In the genomic region with DNA sequence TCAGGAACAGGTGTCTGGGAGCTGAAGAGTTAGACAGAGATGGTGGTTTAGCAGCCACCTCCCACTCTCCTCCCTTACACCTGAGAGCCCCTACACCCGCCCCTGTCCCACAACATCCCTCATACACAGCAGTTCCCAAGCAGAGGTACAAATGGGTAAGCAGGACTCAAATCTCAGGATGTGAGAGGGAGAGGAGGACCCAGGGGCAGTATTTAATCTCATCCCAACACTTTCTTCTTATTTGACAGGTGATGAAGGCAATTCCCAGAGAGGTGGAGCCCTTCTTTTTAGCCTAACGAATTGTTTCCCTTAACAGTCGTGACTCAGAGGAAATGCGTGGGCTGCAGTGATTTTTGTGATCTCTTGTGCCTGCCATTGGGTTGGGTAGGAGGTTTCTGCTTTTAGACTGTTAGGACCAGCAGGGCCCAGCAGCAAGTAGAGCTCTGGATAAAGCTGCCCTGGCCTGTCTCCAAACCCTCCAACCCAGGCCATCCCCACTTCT, we compare ENCODE assay signal across 11 cellular contexts.
A peak's percentile ranks its signal among the peaks of the same experiment; 100 is the strongest.
DNase-seq lines count a peak whose midpoint lies in the region; ATAC-seq and TF ChIP-seq lines count a peak whose summit lies in the region.
"Had no signal": no experiment of that assay in that cellular context is flagged by ENCODE, and none has a peak within 500 bp of the region (broad histone marks: within the 10 kb centered on the region; RNA-seq: fewer than 3 reads in every experiment).

No MANE protein-coding gene starts in this region.

- H2BK20ac ChIP-seq in IMR-90 (ENCODE audit: low read depth, low read length), result no peak overlapping the region

- no peak overlapping the region for H2BK5ac ChIP-seq in IMR-90 (ENCODE audit: low read depth, low read length, poor library complexity, severe bottlenecking)

- no peak overlapping the region for H3K27ac ChIP-seq in IMR-90 (ENCODE audit: insufficient read depth, low read length)
- H3K27ac ChIP-seq: RWPE1, vagina had no signal

- in situ Hi-C loops in IMR-90 (cut with MboI; ENCODE audit: low sequenced_read_pairs) (no loop called here), astrocyte of the spinal cord (cut with HindIII; ENCODE audit: low sequenced_read_pairs) (no loop called here)

- CTCF ChIA-PET in IMR-90 (lab: Yijun Ruan, JAX), result interaction anchor here (1.3 kb wide), 1 partner anchor 10 kb away, joined by 4 read pairs; no protein-coding TSS in a partner anchor

- no peak overlapping the region for H2BK120ac ChIP-seq in IMR-90 (ENCODE audit: low read depth, low read length)

- H3K14ac ChIP-seq in IMR-90 (replicated peaks; ENCODE audit: low read depth, low read length), result no peak overlapping the region

- no peak overlapping the region for H3K9ac ChIP-seq in IMR-90 (ENCODE audit: low read depth, low read length)

- H4K91ac ChIP-seq in IMR-90 (ENCODE audit: insufficient read depth, low read depth, low read length), result no peak overlapping the region

- H3K36me3 ChIP-seq in IMR-90 (ENCODE audit: control insufficient read depth, insufficient read depth, low read length), result no peaks in the 10 kb centered on the region
- H3K36me3 ChIP-seq: vagina had no signal

- H2AK5ac ChIP-seq in IMR-90 (ENCODE audit: low read depth, low read length), result no peak overlapping the region

- H3K4me1 ChIP-seq in IMR-90 (ENCODE audit: control insufficient read depth, insufficient read depth, low read length), result peaks cover 3% of the 10 kb centered on the region; the same call in 1 of the 2 replicates
- H3K4me1 ChIP-seq: vagina had no signal

- no peak for TF ChIP-seq RAD21 in IMR-90 (IDR thresholded peaks at IDR 0.05; ENCODE audit: low read length)

- H3K4me3 ChIP-seq in IMR-90 (ENCODE audit: insufficient read depth, low read depth, low read length) (no peak overlapping the region), astrocyte of the spinal cord (ENCODE audit: low read depth, low read length) (no peak overlapping the region)
- H3K4me3 ChIP-seq: vagina had no signal

- dilution Hi-C loops in IMR-90 (cut with HindIII; ENCODE audit: low sequenced_read_pairs, unreplicated experiment), result no loop called here

- no CpG with 5 or more reads among the region's 4 CpGs for WGBS in IMR-90 (ENCODE audit: extremely low coverage in 2 of 2, insufficient read length in 1 of 2), 2 experiments

- peaks cover 6% of the 10 kb centered on the region for H3K27me3 ChIP-seq in IMR-90 (ENCODE audit: control insufficient read depth, insufficient read depth, low read length)
- H3K27me3 ChIP-seq: vagina had no signal

- BruUV-seq in IMR-90 (replicated peaks; lab: Mats Ljungman, UMichigan), result no TSS peak

- no peak overlapping the region for H4K5ac ChIP-seq in IMR-90 (ENCODE audit: low read depth, low read length)

- TF ChIP-seq CTCF in IMR-90 (conservative IDR thresholded peaks at IDR 0.05; ENCODE audit: low read depth, low read length) (no peak), astrocyte of the spinal cord (IDR thresholded peaks at IDR 0.05; ENCODE audit: low read depth, low read length) (no peak)

- no peaks in the 10 kb centered on the region for H4K20me1 ChIP-seq in IMR-90 (ENCODE audit: insufficient read depth, low read length)

- H4K8ac ChIP-seq in IMR-90 (ENCODE audit: low read depth in 2 of 2, low read length in 2 of 2), result no peak overlapping the region

- H3K9me1 ChIP-seq in IMR-90 (ENCODE audit: insufficient read depth, low read length), result no peaks in the 10 kb centered on the region

- no peak overlapping the region for H2AFZ ChIP-seq in IMR-90 (replicated peaks; ENCODE audit: low read length, poor library complexity)

- no peaks in the 10 kb centered on the region for H3K9me3 ChIP-seq in IMR-90 (ENCODE audit: control insufficient read depth, insufficient read depth, low read length)
- H3K9me3 ChIP-seq: vagina had no signal

- H3K18ac ChIP-seq in IMR-90 (ENCODE audit: low read depth, low read length), result no peak overlapping the region

- H2BK15ac ChIP-seq in IMR-90 (ENCODE audit: low read depth, low read length), result no peak overlapping the region

- POLR2A ChIA-PET in IMR-90 (lab: Charles Lee; ENCODE audit: unreplicated experiment), result interaction anchor here (0.6 kb wide), 1 partner anchor 196 kb away, joined by 3 read pairs; no protein-coding TSS in a partner anchor

- peak; percentile 1 for DNase-seq in EH (ENCODE audit: low read depth)
- DNase-seq in IMR-90, result peak; percentile 2
- peak; percentile 13 for DNase-seq in astrocyte of the spinal cord (ENCODE audit: low read depth, low spot score)
- peak; percentile 24 to 64 for DNase-seq in stimulated activated CD4-positive, alpha-beta T cell treated with anti-CD3 and anti-CD28 coated beads, Interleukin-15, amount 100 ng/mL, for 48 hours (ENCODE audit: low read depth in 2 of 2)
- no peak for DNase-seq in NCI-H2227 (lab: John Stamatoyannopoulos, UW; ENCODE audit: unreplicated experiment)
- DNase-seq in HK-2 (ENCODE audit: unreplicated experiment), result no peak
- no peak for DNase-seq in effector CD4-positive, alpha-beta T cell
- no peak for DNase-seq in NCI-H345 (lab: John Stamatoyannopoulos, UW)
- DNase-seq: activated B cell treated with CpG ODN at 0.5 μM for 24 hours had no signal

- no peak overlapping the region for H3K23ac ChIP-seq in IMR-90 (ENCODE audit: low read depth, low read length)

- no peak for TF ChIP-seq POLR2A in IMR-90 (IDR thresholded peaks at IDR 0.05; ENCODE audit: low read depth, low read length)

- H3K56ac ChIP-seq in IMR-90 (ENCODE audit: extremely low read depth, insufficient read depth, low read length), result no peak overlapping the region

- ATAC-seq in IMR-90 (ENCODE audit: low read depth), result no peak

- no peaks in the 10 kb centered on the region for H3K79me1 ChIP-seq in IMR-90 (ENCODE audit: low read depth in 1 of 2, low read length in 2 of 2)

- no peak overlapping the region for H2AK9ac ChIP-seq in IMR-90 (replicated peaks; ENCODE audit: low read depth, low read length, poor library complexity)

- H3K4me2 ChIP-seq in IMR-90 (ENCODE audit: low read depth, low read length), result no peak overlapping the region

- H3K4ac ChIP-seq in IMR-90 (ENCODE audit: low read depth, low read length), result no peak overlapping the region

- intact Hi-C loops in IMR-90 (cut with micrococcal nuclease), result no loop called here

TF ChIP-seq in IMR-90, 13 proteins besides CTCF, POLR2A, EP300 and RAD21:
- TF ChIP-seq RCOR1 (IDR thresholded peaks at IDR 0.05; ENCODE audit: insufficient replicate concordance, low read length) (no peak), FOS (IDR thresholded peaks at IDR 0.05; ENCODE audit: low read depth, low read length) (no peak), BHLHE40 (IDR thresholded peaks at IDR 0.05; ENCODE audit: low read depth, low read length) (no peak), CHD1 (IDR thresholded peaks at IDR 0.05; ENCODE audit: low read depth, low read length) (no peak), MAZ (IDR thresholded peaks at IDR 0.05; ENCODE audit: borderline replicate concordance, low read depth, low read length) (no peak), ELK1 (IDR thresholded peaks at IDR 0.05; ENCODE audit: borderline replicate concordance, low read depth, low read length) (no peak), MAFK (IDR thresholded peaks at IDR 0.05; ENCODE audit: low read depth, low read length) (no peak), CEBPB (IDR thresholded peaks at IDR 0.05; ENCODE audit: low read depth, low read length) (no peak), SMC3 (IDR thresholded peaks at IDR 0.05; ENCODE audit: low read depth, low read length) (no peak), MXI1 (IDR thresholded peaks at IDR 0.05; ENCODE audit: borderline replicate concordance, low read depth, low read length) (no peak), RFX5 (IDR thresholded peaks at IDR 0.05; ENCODE audit: low read depth, low read length) (no peak)

Comparison
In these comparisons a context has a peak if more than half of its experiments do, and no peak if none do; other contexts are left out.
1. DNase-seq: peak in EH (single experiment), IMR-90 (single experiment), astrocyte of the spinal cord (single experiment) and stimulated activated CD4-positive, alpha-beta T cell treated with anti-CD3 and anti-CD28 coated beads, Interleukin-15, amount 100 ng/mL, for 48 hours (2 of 2); none in NCI-H2227 (single experiment), HK-2 (single experiment), effector CD4-positive, alpha-beta T cell (single experiment) and NCI-H345 (single experiment).